1 cellular context compared by ENCODE assay signal in genomic region chr7:29095666-29096560, GRCh38.
TF ChIP-seq lines count a peak whose summit lies in the region.

No MANE protein-coding gene starts in this region.

TF ChIP-seq in HepG2, 621 proteins besides CTCF, POLR2A, EP300 and RAD21:
- no peak for TF ChIP-seq SRSF1 (optimal IDR thresholded peaks at IDR 0.05; ENCODE audit: low read depth, low read length)
- TF ChIP-seq ZNF577 (CRISPR knock-in tag; IDR thresholded peaks at IDR 0.05; ENCODE audit: borderline replicate concordance, low read depth), result no peak
- TF ChIP-seq ZNF446 (CRISPR knock-in tag; IDR thresholded peaks at IDR 0.05), result no peak
- TF ChIP-seq HOXA5 (CRISPR knock-in tag; IDR thresholded peaks at IDR 0.05), result no peak
- TF ChIP-seq SMAD1 (CRISPR knock-in tag; IDR thresholded peaks at IDR 0.05; ENCODE audit: borderline replicate concordance, low read depth), result no peak
- TF ChIP-seq, protein P1, sequence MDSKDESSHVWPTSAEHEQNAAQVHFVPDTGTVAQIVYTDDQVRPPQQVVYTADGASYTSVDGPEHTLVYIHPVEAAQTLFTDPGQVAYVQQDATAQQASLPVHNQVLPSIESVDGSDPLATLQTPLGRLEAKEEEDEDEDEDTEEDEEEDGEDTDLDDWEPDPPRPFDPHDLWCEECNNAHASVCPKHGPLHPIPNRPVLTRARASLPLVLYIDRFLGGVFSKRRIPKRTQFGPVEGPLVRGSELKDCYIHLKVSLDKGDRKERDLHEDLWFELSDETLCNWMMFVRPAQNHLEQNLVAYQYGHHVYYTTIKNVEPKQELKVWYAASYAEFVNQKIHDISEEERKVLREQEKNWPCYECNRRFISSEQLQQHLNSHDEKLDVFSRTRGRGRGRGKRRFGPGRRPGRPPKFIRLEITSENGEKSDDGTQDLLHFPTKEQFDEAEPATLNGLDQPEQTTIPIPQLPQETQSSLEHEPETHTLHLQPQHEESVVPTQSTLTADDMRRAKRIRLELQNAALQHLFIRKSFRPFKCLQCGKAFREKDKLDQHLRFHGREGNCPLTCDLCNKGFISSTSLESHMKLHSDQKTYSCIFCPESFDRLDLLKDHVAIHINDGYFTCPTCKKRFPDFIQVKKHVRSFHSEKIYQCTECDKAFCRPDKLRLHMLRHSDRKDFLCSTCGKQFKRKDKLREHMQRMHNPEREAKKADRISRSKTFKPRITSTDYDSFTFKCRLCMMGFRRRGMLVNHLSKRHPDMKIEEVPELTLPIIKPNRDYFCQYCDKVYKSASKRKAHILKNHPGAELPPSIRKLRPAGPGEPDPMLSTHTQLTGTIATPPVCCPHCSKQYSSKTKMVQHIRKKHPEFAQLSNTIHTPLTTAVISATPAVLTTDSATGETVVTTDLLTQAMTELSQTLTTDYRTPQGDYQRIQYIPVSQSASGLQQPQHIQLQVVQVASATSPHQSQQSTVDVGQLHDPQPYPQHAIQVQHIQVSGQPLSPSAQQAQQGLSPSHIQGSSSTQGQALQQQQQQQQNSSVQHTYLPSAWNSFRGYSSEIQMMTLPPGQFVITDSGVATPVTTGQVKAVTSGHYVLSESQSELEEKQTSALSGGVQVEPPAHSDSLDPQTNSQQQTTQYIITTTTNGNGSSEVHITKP (CRISPR knock-in tag; IDR thresholded peaks at IDR 0.05; ENCODE audit: low read depth), result no peak
- TF ChIP-seq NAIF1 (CRISPR knock-in tag; IDR thresholded peaks at IDR 0.05; ENCODE audit: borderline replicate concordance), result no peak
- TF ChIP-seq ZNF713 (CRISPR knock-in tag; IDR thresholded peaks at IDR 0.05), result no peak
- no peak for TF ChIP-seq ZNF614 (CRISPR knock-in tag; IDR thresholded peaks at IDR 0.05; ENCODE audit: borderline replicate concordance)
- TF ChIP-seq, protein P2, sequence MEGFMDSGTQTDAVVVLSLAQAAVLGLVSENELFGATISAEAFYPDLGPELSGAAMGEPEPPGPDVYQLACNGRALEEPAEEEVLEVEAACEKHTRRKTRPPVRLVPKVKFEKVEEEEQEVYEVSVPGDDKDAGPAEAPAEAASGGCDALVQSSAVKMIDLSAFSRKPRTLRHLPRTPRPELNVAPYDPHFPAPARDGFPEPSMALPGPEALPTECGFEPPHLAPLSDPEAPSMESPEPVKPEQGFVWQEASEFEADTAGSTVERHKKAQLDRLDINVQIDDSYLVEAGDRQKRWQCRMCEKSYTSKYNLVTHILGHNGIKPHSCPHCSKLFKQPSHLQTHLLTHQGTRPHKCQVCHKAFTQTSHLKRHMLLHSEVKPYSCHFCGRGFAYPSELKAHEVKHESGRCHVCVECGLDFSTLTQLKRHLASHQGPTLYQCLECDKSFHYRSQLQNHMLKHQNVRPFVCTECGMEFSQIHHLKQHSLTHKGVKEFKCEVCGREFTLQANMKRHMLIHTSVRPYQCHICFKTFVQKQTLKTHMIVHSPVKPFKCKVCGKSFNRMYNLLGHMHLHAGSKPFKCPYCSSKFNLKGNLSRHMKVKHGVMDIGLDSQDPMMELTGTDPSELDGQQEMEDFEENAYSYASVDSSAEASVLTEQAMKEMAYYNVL (CRISPR knock-in tag; IDR thresholded peaks at IDR 0.05; ENCODE audit: borderline replicate concordance), result no peak
- no peak for TF ChIP-seq HNF4G (IDR thresholded peaks at IDR 0.05; ENCODE audit: borderline replicate concordance, low read depth, low read length)
- TF ChIP-seq HNF4G (CRISPR knock-in tag; IDR thresholded peaks at IDR 0.05; ENCODE audit: borderline replicate concordance, low read depth), result no peak
